Comparison of ENCODE assay signal across 5 cellular contexts in the genomic region with DNA sequence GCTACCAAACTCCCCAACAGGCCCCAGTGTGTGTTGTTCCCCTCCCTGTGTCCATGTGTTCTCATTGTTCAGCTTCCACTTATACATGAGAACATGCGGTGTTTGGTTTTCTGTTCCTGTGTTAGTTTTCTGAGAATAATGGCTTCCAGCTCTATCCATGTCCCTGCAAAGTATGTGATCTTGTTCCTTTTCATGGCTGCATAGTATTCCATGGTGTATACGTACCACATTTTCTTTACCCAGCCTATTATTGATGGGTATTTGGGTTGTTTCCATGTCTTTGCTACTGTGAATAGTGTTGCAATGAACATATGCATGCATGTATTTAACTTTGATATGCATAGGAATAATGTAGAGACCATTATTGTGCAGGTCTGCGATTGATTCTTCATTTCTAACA.
A peak's percentile ranks its signal among the peaks of the same experiment; 100 is the strongest.
DNase-seq lines count a peak whose midpoint lies in the region; ATAC-seq, FAIRE-seq and TF ChIP-seq lines count a peak whose summit lies in the region.
"Not testable (repeated sequence)": the region's sequence is repeated elsewhere in the genome, so short reads cannot be mapped to it uniquely, and the experiment has no call there.

No MANE protein-coding gene starts in this region.

- H4K5ac ChIP-seq in H1 (ENCODE audit: insufficient read length, low read depth, low read length): not testable (repeated sequence)

- not testable (repeated sequence) for H3K9ac ChIP-seq in K562 (ENCODE audit: insufficient read depth in 1 of 2, low read depth in 2 of 2, low read length in 2 of 2); H1 (replicated peaks in 1 of 4; ENCODE audit: extremely low read depth in 1 of 4, low read depth in 3 of 4, low read length in 3 of 4)

- H3K14ac ChIP-seq in H1 (ENCODE audit: insufficient read length): not testable (repeated sequence)

- H2BK120ac ChIP-seq in H1 (replicated peaks; ENCODE audit: low read depth, low read length): not testable (repeated sequence)

- H3K23ac ChIP-seq in H1 (ENCODE audit: insufficient read length): not testable (repeated sequence)

- DNase-seq in H54 (ENCODE audit: insufficient read length, low spot score); K562 (ENCODE audit: extremely low read depth in 1 of 4, low spot score in 3 of 4); H1 (ENCODE audit: low read depth in 1 of 2, low spot score in 2 of 2): not testable (repeated sequence)

- not testable (repeated sequence) for H2BK5ac ChIP-seq in H1 (ENCODE audit: low read depth, low read length)

- not testable (repeated sequence) for TF ChIP-seq EP300 in K562 (IDR thresholded peaks at IDR 0.05; ENCODE audit: low read length); H1 (IDR thresholded peaks at IDR 0.05; ENCODE audit: borderline replicate concordance in 1 of 2, low read depth in 2 of 2, low read length in 2 of 2)

- not testable (repeated sequence) for H3K27me3 ChIP-seq in K562 (ENCODE audit: control insufficient read depth in 2 of 2, insufficient read depth in 2 of 2, low read length in 2 of 2); H1 (replicated peaks in 1 of 4; ENCODE audit: control insufficient read depth in 3 of 4, extremely low read depth in 1 of 4, insufficient read depth in 3 of 4, low read length in 3 of 4)

- intact Hi-C loops in K562 (cut with micrococcal nuclease): not testable (repeated sequence)

- CTCF ChIA-PET in HEK293 (lab: Yijun Ruan, JAX): interaction anchor here (0.6 kb wide), 1 partner anchor 270 kb away, joined by 3 read pairs; no protein-coding TSS in a partner anchor
- CTCF ChIA-PET in K562 (lab: Yijun Ruan, JAX; ENCODE audit: low intra/inter-chr PET ratio): not testable (repeated sequence)
- CTCF ChIA-PET in H1 (lab: Charles Lee; ENCODE audit: partially characterized antibody): interaction anchor here (0.6 to 1.2 kb wide), 2 partner anchors 11 to 178 kb away, joined by 3 read pairs; no protein-coding TSS in a partner anchor

- not testable (repeated sequence) for H2BK15ac ChIP-seq in H1 (ENCODE audit: low read length)

- H2BK20ac ChIP-seq in H1 (ENCODE audit: low read length): not testable (repeated sequence)

- H3K4me3 ChIP-seq in HEK293 (ENCODE audit: low read depth, low read length); K562; H1 (ENCODE audit: extremely low read depth in 1 of 4, insufficient read depth in 2 of 4, low read depth in 3 of 4, low read length in 4 of 4): not testable (repeated sequence)

- H3K56ac ChIP-seq in H1 (replicated peaks; ENCODE audit: insufficient read length, low read depth, low read length): not testable (repeated sequence)

- H3K4ac ChIP-seq in H1 (replicated peaks; ENCODE audit: insufficient read length, low read depth, low read length): not testable (repeated sequence)

- WGBS in K562 (ENCODE audit: insufficient coverage, low coverage, missing lambda C conversion rate): 57% methylated on average over 3 of the region's 3 CpGs
- WGBS in H1 (ENCODE audit: extremely low coverage in 1 of 2, insufficient coverage in 1 of 2, insufficient read length in 1 of 2, insufficient replicate concordance in 2 of 2, low coverage in 1 of 2, low lambda C conversion rate in 2 of 2, missing lambda C conversion rate in 1 of 2), 2 experiments: 96% methylated on average over 3 of the region's 3 CpGs; no CpG with 5 or more reads in 1 of the 2 experiments

- not testable (repeated sequence) for H4K20me1 ChIP-seq in K562 (replicated peaks; ENCODE audit: control insufficient read depth, insufficient read depth, low read length); H1 (replicated peaks in 1 of 2; ENCODE audit: control insufficient read depth in 1 of 2, insufficient read depth in 2 of 2, low read length in 2 of 2)

- H3K36me3 ChIP-seq in HEK293 (ENCODE audit: control insufficient read depth in 2 of 2, insufficient read depth in 1 of 2, low read length in 2 of 2); K562 (ENCODE audit: control insufficient read depth, insufficient read depth, low read length); H1 (ENCODE audit: control insufficient read depth in 2 of 4, insufficient read depth in 4 of 4, low read length in 3 of 4): not testable (repeated sequence)

- TF ChIP-seq POLR2A in H54 (IDR thresholded peaks at IDR 0.05; ENCODE audit: low read depth, low read length); K562 (conservative IDR thresholded peaks at IDR 0.05); H1 (IDR thresholded peaks at IDR 0.05; ENCODE audit: control extremely low read depth in 1 of 2, low read depth in 2 of 2, low read length in 2 of 2): not testable (repeated sequence)

- TF ChIP-seq CTCF in HEK293 (tag by site-specific recombination; IDR thresholded peaks at IDR 0.05); K562 (IDR thresholded peaks at IDR 0.05 in 2 of 3, conservative IDR thresholded peaks at IDR 0.05 in 1 of 3; ENCODE audit: insufficient read depth in 2 of 3, low read depth in 1 of 3, low read length in 3 of 3); H1 (IDR thresholded peaks at IDR 0.05; ENCODE audit: control extremely low read depth in 1 of 3, insufficient read depth in 1 of 3, low read depth in 1 of 3, low read length in 3 of 3): not testable (repeated sequence)

- not testable (repeated sequence) for H3K27ac ChIP-seq in HEK293 (ENCODE audit: extremely low read depth, low read depth, low read length); K562 (ENCODE audit: extremely low read depth, low read depth, low read length); H1 (ENCODE audit: low read depth, low read length)

- BruUV-seq in K562 (replicated peaks; lab: Mats Ljungman, UMichigan): not testable (repeated sequence)

- H3K18ac ChIP-seq in H1 (ENCODE audit: extremely low read depth, low read length): not testable (repeated sequence)

- in situ Hi-C loops in K562 (cut with MboI): not testable (repeated sequence)

- not testable (repeated sequence) for H2BK12ac ChIP-seq in H1 (ENCODE audit: low read depth, low read length)

- not testable (repeated sequence) for H2AFZ ChIP-seq in K562 (ENCODE audit: low read depth, low read length); H1 (ENCODE audit: low read length)

- not testable (repeated sequence) for H4K8ac ChIP-seq in H1 (ENCODE audit: extremely low read depth, insufficient read depth, low read length)

- POLR2A ChIA-PET in HEK293 (lab: Yijun Ruan, JAX); K562 (lab: Yijun Ruan, JAX); H1 (lab: Charles Lee; ENCODE audit: partially characterized antibody): not testable (repeated sequence)

- H3K4me1 ChIP-seq in HEK293 (ENCODE audit: control insufficient read depth, insufficient read depth, low read length); K562 (replicated peaks in 1 of 2; ENCODE audit: control insufficient read depth in 2 of 2, insufficient read depth in 2 of 2, low read length in 2 of 2); H1 (replicated peaks in 1 of 4; ENCODE audit: control insufficient read depth in 3 of 4, insufficient read depth in 4 of 4, low read length in 3 of 4): not testable (repeated sequence)

- ATAC-seq in SK-N-SH treated with all-trans-retinoic acid at 6 μM for 48 hours, K562: not testable (repeated sequence)

- not testable (repeated sequence) for H4K91ac ChIP-seq in H1 (replicated peaks; ENCODE audit: insufficient read length, low read length)

- not testable (repeated sequence) for H3K9me3 ChIP-seq in HEK293 (ENCODE audit: control insufficient read depth, insufficient read depth, low read depth, low read length); K562 (replicated peaks; ENCODE audit: control insufficient read depth, insufficient read depth, low read depth, low read length); H1 (ENCODE audit: insufficient read depth in 2 of 2, low read depth in 1 of 2, low read length in 1 of 2)

- FAIRE-seq in H54 (lab: Jason Lieb, UNC): peak; percentile 6
- not testable (repeated sequence) for FAIRE-seq in K562 (lab: Jason Lieb, UNC); H1 (lab: Jason Lieb, UNC)

- not testable (repeated sequence) for H2AK5ac ChIP-seq in H1 (ENCODE audit: low read depth, low read length)

- H3K9me1 ChIP-seq in K562 (ENCODE audit: control insufficient read depth, insufficient read depth, low read length): not testable (repeated sequence)

- H3K79me2 ChIP-seq in K562 (ENCODE audit: control insufficient read depth, insufficient read depth, low read length); H1 (ENCODE audit: control insufficient read depth in 1 of 2, insufficient read depth in 2 of 2, low read length in 2 of 2): not testable (repeated sequence)

- not testable (repeated sequence) for TF ChIP-seq RAD21 in K562 (CRISPR knock-in tag; conservative IDR thresholded peaks at IDR 0.05 in 1 of 2, IDR thresholded peaks at IDR 0.05 in 1 of 2); H1 (IDR thresholded peaks at IDR 0.05 in 1 of 2, conservative IDR thresholded peaks at IDR 0.05 in 1 of 2; ENCODE audit: low read depth in 2 of 2, low read length in 2 of 2)

- not testable (repeated sequence) for H3K79me1 ChIP-seq in H1 (ENCODE audit: low read depth, low read length)

- not testable (repeated sequence) for H3K23me2 ChIP-seq in H1 (ENCODE audit: low read depth, low read length)

- not testable (repeated sequence) for H3K4me2 ChIP-seq in K562 (ENCODE audit: insufficient read depth, low read length); H1 (ENCODE audit: insufficient read depth in 1 of 2, low read depth in 2 of 2, low read length in 2 of 2)

TF ChIP-seq in HEK293, 187 proteins besides CTCF, POLR2A, EP300 and RAD21 (continues in another document):
- TF ChIP-seq ZNF146 (tag by site-specific recombination; IDR thresholded peaks at IDR 0.05): peak; percentile 91

TF ChIP-seq in SK-N-SH treated with all-trans-retinoic acid at 6 μM for 48 hours, 23 proteins besides CTCF, POLR2A, EP300 and RAD21:
- TF ChIP-seq ZNF8 (CRISPR knock-in tag; IDR thresholded peaks at IDR 0.05): peak; percentile 82

TF ChIP-seq in K562, 482 proteins besides CTCF, POLR2A, EP300 and RAD21 (continues in another document):
- TF ChIP-seq ZNF146 (CRISPR knock-in tag; IDR thresholded peaks at IDR 0.05; ENCODE audit: unreplicated experiment): peak; percentile 97
- peak; percentile 67 for TF ChIP-seq RBM25 (IDR thresholded peaks at IDR 0.05; ENCODE audit: low read depth, low read length, severe bottlenecking)

TF ChIP-seq in H1, 55 proteins besides CTCF, POLR2A, EP300 and RAD21:
- TF ChIP-seq KDM1A (IDR thresholded peaks at IDR 0.05; ENCODE audit: borderline replicate concordance, low read length): peak; percentile 14; the same call in 1 of the 2 replicates
